ENCODE assay signal across 8 cellular contexts in the genomic region with DNA sequence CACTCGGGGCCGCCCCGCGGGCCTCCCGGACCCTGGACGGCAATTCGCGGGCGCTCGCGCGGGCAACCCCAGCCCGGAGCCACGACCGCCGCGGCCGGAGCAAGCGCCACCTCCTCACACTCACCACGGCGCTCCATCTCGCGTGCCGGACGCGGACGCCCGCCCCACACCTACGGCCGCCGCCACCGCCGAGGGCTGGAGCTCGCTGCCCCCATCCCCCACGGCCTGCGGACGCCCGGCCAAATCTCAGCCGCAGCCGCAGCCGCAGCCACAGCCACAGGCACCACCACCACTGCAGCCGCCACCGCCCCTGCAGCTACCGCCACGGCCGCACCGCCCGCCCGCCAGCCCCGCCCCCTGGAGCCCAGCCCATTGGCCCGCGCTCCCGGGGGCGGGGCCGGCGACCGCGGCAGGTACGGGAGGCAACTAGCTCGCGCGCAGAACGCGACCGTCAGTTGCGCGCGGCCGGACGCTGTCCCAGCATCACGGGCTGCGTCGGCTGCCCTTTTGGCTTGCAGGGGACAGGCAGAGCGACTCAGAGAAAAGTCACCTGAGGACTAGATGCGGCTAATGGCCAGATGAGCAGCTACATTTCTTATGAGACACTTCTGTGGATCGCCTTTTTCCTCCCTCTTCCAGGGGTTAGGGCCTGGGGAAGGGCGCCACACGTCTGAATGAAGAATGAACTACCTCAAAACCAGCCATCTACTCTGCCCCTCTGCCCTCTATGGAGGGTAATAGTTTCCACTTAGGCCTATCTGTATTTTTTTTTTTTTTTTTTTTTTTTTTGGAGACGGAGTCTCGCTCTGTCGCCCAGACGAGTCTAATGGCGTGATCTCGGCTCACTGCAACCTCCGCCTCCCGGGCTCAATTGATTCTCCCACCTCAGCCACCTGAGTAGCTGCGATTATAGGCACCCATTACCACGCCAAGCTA. TPM values are rescaled to one million over a fixed set of nuclear protein-coding genes. Genes with fewer than 3 reads are reported as not detected.
DNase-seq lines count a peak whose midpoint lies in the region; ATAC-seq, FAIRE-seq and TF ChIP-seq lines count a peak whose summit lies in the region.

TSS of gene ARHGAP29 (minus strand) at position 294 of the 936 bp plus-strand sequence. CDS start 5,973 bp downstream, outside the sequence.

- FAIRE-seq in frontal cortex (lab: Jason Lieb, UNC): no peak

- peak within 1 kb of the TSS; percentile 90 for H2AFZ ChIP-seq in neuron (ENCODE audit: low read depth, low read length)

- ATAC-seq in GM18868 (IDR thresholded peaks at IDR 0.05; ENCODE audit: unreplicated experiment): peak; percentile 93
- peak; percentile 78 for ATAC-seq in HG03135 (IDR thresholded peaks at IDR 0.05; ENCODE audit: unreplicated experiment)

- peaks cover 10% of the 10 kb centered on the region for H3K27me3 ChIP-seq in neuron (ENCODE audit: insufficient read depth, low read length)

- no peaks in the 10 kb centered on the region for H3K9me3 Mint-ChIP-seq in type B pancreatic cell

- peak; percentile 78 for DNase-seq in AG08395 (ENCODE audit: low spot score)
- peak; percentile 91 for DNase-seq in NCI-H774 (lab: John Stamatoyannopoulos, UW)
- DNase-seq in activated naive CD4-positive, alpha-beta T cell treated with Interleukin-2 at 50 U/mL for 16 hours: peak; percentile 23
- peak; percentile 61 to 76 for DNase-seq in frontal cortex (ENCODE audit: low spot score in 2 of 2)
- peak; percentile 91 for DNase-seq in type B pancreatic cell (ENCODE audit: extremely low spot score, unreplicated experiment)

- no peaks in the 10 kb centered on the region for H3K36me3 ChIP-seq in neuron (ENCODE audit: insufficient read depth, low read length)

- peak; percentile 18 for TF ChIP-seq CTCF in type B pancreatic cell (conservative IDR thresholded peaks at IDR 0.05)

- H3K9me3 ChIP-seq in neuron (ENCODE audit: low read length): no peaks in the 10 kb centered on the region

- H3K4me1 Mint-ChIP-seq in type B pancreatic cell (ENCODE audit: unreplicated experiment): peaks cover 12% of the 10 kb centered on the region

- peak within 1 kb of the TSS; percentile 56 for H3K4me3 ChIP-seq in neuron (ENCODE audit: low read length)

- H3K4me1 ChIP-seq in neuron (ENCODE audit: insufficient read depth, low read length): peaks cover 8% of the 10 kb centered on the region

- peak within 1 kb of the TSS; percentile 90 for H3K27ac Mint-ChIP-seq in type B pancreatic cell

- peak within 1 kb of the TSS; percentile 91 for H3K4me3 Mint-ChIP-seq in type B pancreatic cell

- H3K36me3 Mint-ChIP-seq in type B pancreatic cell: peaks cover 3% of the 10 kb centered on the region

- peaks cover 39% of the 10 kb centered on the region for H3K27me3 Mint-ChIP-seq in type B pancreatic cell

RNA-seq across cellular contexts. Expression of gene ARHGAP29, which starts in this region (rescaled TPM):
- total RNA-seq in frontal cortex (12.2 TPM), type B pancreatic cell (ENCODE audit: low replicate concordance) (42.7 and 213 TPM in 2 replicates)

Comparison
In these comparisons a context has a peak if more than half of its experiments do, and no peak if none do; other contexts are left out.
1. Peak in every context shown above with its lines: DNase-seq, ATAC-seq and H3K4me3 ChIP-seq.
2. DNase-seq: peak in every context shown above with its lines; median percentile 91 in NCI-H774; 91 in type B pancreatic cell; 78 in AG08395; 68 in frontal cortex; 23 in activated naive CD4-positive, alpha-beta T cell treated with Interleukin-2 at 50 U/mL for 16 hours.